9 cellular contexts compared by ENCODE assay signal in the genomic region with DNA sequence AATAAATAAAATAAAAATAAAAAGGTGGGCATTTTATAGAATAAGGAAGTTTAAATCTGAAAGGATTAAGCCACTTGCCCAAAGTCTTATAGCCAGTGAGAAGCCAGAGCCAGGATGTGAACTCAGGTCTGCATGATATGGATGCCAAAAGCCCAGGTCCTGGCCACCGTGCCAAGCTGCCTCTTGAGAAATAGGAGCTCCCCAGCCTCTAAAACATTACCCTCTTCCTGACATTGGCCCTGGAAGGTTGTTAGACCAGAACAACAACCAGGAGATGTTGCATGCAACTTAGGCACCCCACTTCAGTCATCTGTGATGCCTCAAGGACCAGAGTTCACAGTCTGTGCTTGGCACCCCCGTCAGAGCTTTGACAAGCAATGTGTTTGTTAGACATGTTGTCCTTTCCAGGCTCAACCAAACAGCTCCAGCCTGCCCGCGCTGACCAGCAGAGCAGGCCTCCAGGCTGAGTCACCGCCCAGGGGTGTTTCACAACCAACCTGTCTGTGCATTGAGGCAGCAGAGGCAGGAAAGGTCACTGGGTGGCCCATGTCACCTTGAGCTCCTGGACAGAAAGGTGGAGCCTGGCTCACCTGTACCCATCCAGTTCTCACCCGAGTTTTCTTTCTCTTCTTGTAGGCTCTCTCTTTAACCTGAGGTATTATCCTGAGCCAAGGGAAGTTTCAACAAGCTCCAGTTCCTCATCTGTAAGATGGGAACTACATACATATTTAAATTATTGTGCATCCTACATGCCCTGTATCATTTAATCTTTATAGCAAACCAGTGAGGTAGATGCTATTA. TPM values are rescaled to one million over a fixed set of nuclear protein-coding genes. Genes with fewer than 3 reads are reported as not detected.
DNase-seq lines count a peak whose midpoint lies in the region; ATAC-seq and TF ChIP-seq lines count a peak whose summit lies in the region.
"Had no signal": no experiment of that assay in that cellular context is flagged by ENCODE, and none has a peak within 500 bp of the region (broad histone marks: within the 10 kb centered on the region; RNA-seq: fewer than 3 reads in every experiment).

No MANE protein-coding gene starts in this region.

- no peak overlapping the region for H3K4me3 Mint-ChIP-seq in type B pancreatic cell

- TF ChIP-seq CTCF in adrenal gland (IDR thresholded peaks at IDR 0.05) (no peak), type B pancreatic cell (conservative IDR thresholded peaks at IDR 0.05) (no peak)

- intact Hi-C loops in adrenal gland (cut with DNase I): loop anchor here in 1 of 2 donors (10.0 kb wide), 1 partner anchor 49 kb away; no protein-coding TSS in a partner anchor

- H3K9me3 ChIP-seq in adrenal gland (replicated peaks in 1 of 3): no peaks in the 10 kb centered on the region
- H3K9me3 ChIP-seq: heart right ventricle had no signal

- no peaks in the 10 kb centered on the region for H3K9me3 Mint-ChIP-seq in type B pancreatic cell

- no peak for TF ChIP-seq POLR2A in adrenal gland (IDR thresholded peaks at IDR 0.05)

- WGBS in adrenal gland, 4 donors: 31 to 61% (median 53%) methylated on average over 3 to 6 of the region's 6 CpGs

- no peaks in the 10 kb centered on the region for H3K27me3 ChIP-seq in adrenal gland

- DNase-seq in HT-29 (ENCODE audit: low spot score) (peak; percentile 74), adrenal gland (peak; percentile 44 to 84 (median 80)), iPS-NIHi11 (ENCODE audit: low spot score) (peak; percentile 54), type B pancreatic cell (ENCODE audit: extremely low spot score, unreplicated experiment) (no peak), Kasumi-1 (lab: John Stamatoyannopoulos, UW) (no peak), DMS153 treated with DMSO at 0.1 percent for 48 hours (lab: John Stamatoyannopoulos, UW; ENCODE audit: unreplicated experiment) (no peak)
- DNase-seq: activated naive CD4-positive, alpha-beta T cell treated with Interleukin-2 at 50 U/mL for 16 hours; heart right ventricle had no signal

- no peak for ATAC-seq in HG03045 (IDR thresholded peaks at IDR 0.05; ENCODE audit: unreplicated experiment)

- H3K4me1 Mint-ChIP-seq in type B pancreatic cell (ENCODE audit: unreplicated experiment): no peaks in the 10 kb centered on the region

- H3K36me3 Mint-ChIP-seq in type B pancreatic cell: no peaks in the 10 kb centered on the region

- peak overlapping the region; percentile 84 for H3K27ac Mint-ChIP-seq in type B pancreatic cell

- H3K36me3 ChIP-seq in adrenal gland (replicated peaks in 1 of 2): no peaks in the 10 kb centered on the region
- H3K36me3 ChIP-seq: heart right ventricle had no signal

- H3K27me3 Mint-ChIP-seq in type B pancreatic cell: no peaks in the 10 kb centered on the region

- peaks cover 0 to 4% of the 10 kb centered on the region in 2 donors for H3K4me1 ChIP-seq in adrenal gland (replicated peaks in 1 of 2)

- H3K4me3 ChIP-seq in adrenal gland: no peak overlapping the region
- H3K4me3 ChIP-seq: heart right ventricle had no signal

- peak overlapping the region in 1 of 5 donors; percentile 23 for H3K27ac ChIP-seq in adrenal gland

RNA-seq across cellular contexts. Expression of a gene that starts 14.9 kb away (rescaled TPM):
- 9.6 TPM in 2 replicates for total RNA-seq in HT-29 (2014; rRNA removed; shearing (Covaris generic))
- 10 to 100 TPM in 7 of 8 donors, 1 to 10 TPM in 1; 9.3 to 26.3 (median 15.4) TPM for total RNA-seq in adrenal gland
- polyA plus RNA-seq in adrenal gland: 10 to 100 TPM; 16.7 to 27.2 (median 18.1) TPM
- total RNA-seq in type B pancreatic cell (ENCODE audit: low replicate concordance): 12.4 and 17.8 TPM in 2 replicates

RNA-seq across cellular contexts. Expression of a gene that starts 54.6 kb away (rescaled TPM):
- total RNA-seq in HT-29 (2014; rRNA removed; shearing (Covaris generic)): 15.1 and 19.3 TPM in 2 replicates
- total RNA-seq in adrenal gland (10 to 100 TPM in 6 of 8 donors, 1 to 10 TPM in 2; 9.1 to 19.1 (median 11.3) TPM), type B pancreatic cell (ENCODE audit: low replicate concordance) (21.5 and 40.2 TPM in 2 replicates)
- polyA plus RNA-seq in adrenal gland: 1 to 10 TPM; 2.9 to 5.6 (median 3.2) TPM

RNA-seq across cellular contexts. Expression of a gene that starts 55.6 kb away (rescaled TPM):
- total RNA-seq in HT-29 (2014; rRNA removed; shearing (Covaris generic)): 7.5 and 8.0 TPM in 2 replicates
- total RNA-seq in adrenal gland (10 to 100 TPM; 16.0 to 32.8 (median 23.0) TPM), type B pancreatic cell (ENCODE audit: low replicate concordance) (40.3 and 50.3 TPM in 2 replicates)
- 10 to 100 TPM; 14.8 to 44.8 (median 34.0) TPM for polyA plus RNA-seq in adrenal gland

Comparison
In these comparisons a context has a peak if more than half of its experiments do, and no peak if none do; other contexts are left out.
1. DNase-seq: peak in HT-29 (single experiment), adrenal gland (7 of 7) and iPS-NIHi11 (single experiment); none in type B pancreatic cell (single experiment), Kasumi-1 (0 of 2) and DMS153 treated with DMSO at 0.1 percent for 48 hours (single experiment).